ENCODE assay signal across 8 cellular contexts in the genomic region with DNA sequence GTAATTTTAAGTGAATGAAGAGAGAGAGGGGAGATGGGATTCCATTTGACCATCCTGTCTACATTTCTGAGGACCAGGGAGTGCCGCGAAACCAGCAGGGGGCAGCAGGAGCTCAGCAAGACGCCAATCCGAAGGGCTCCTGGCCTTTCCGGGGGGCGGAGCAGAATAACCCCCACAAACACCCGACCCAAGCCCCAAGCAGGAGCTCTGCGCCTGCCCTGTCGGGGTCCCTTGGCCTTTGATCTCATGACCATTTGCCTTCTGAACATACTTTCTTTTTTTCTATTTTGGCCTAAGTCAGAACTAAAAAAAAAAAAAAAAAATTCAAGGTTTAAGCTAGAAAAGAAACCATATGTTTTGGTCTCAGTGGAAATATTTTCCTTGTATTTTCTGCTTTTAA. TPM values are rescaled to one million over a fixed set of nuclear protein-coding genes. Genes with fewer than 3 reads are reported as not detected.
DNase-seq lines count a peak whose midpoint lies in the region; ATAC-seq and TF ChIP-seq lines count a peak whose summit lies in the region.

No MANE protein-coding gene starts in this region.

- CTCF ChIA-PET in T-cell (lab: Charles Lee): interaction anchor here (0.5 to 2.4 kb wide), 77 partner anchors 8 to 1169 kb away, joined by 3 to 27 read pairs (median 5); a partner anchor contains a TSS

- DNase-seq in ELF-1 (ENCODE audit: low read depth, low spot score) (peak; percentile 64), M059J (ENCODE audit: low read depth) (peak; percentile 54), T-cell (peak; percentile 57 to 85 (median 76)), heart left ventricle (peak; percentile 80 to 91 (median 83)), retina (peak; percentile 68)
- DNase-seq in activated naive CD8-positive, alpha-beta T cell treated with anti-CD3 and anti-CD28 coated beads, Interleukin-2, amount 10 ng/mL, durations not matched to agents 7 days and 5 days: peak; percentile 88

- peak; percentile 84 to 93 (median 90) for TF ChIP-seq CTCF in heart left ventricle (IDR thresholded peaks at IDR 0.05)

- intact Hi-C loops in heart left ventricle (cut with DNase I): loop anchor here (1.0 to 10.0 kb wide), 12 partner anchors 44 to 296 kb away; a partner anchor contains a TSS

- no peak overlapping the region for H3K4me3 Mint-ChIP-seq in T-cell
- peak overlapping the region; percentile 39 for H3K4me3 Mint-ChIP-seq in activated naive CD8-positive, alpha-beta T cell treated with anti-CD3 and anti-CD28 coated beads, Interleukin-2, amount 10 ng/mL, durations not matched to agents 7 days and 5 days

- H3K36me3 Mint-ChIP-seq in T-cell: peaks cover 31% of the 10 kb centered on the region
- peaks cover 28% of the 10 kb centered on the region for H3K36me3 Mint-ChIP-seq in activated naive CD8-positive, alpha-beta T cell treated with anti-CD3 and anti-CD28 coated beads, Interleukin-2, amount 10 ng/mL, durations not matched to agents 7 days and 5 days

- H3K27me3 Mint-ChIP-seq in T-cell: no peaks in the 10 kb centered on the region
- H3K27me3 Mint-ChIP-seq in activated naive CD8-positive, alpha-beta T cell treated with anti-CD3 and anti-CD28 coated beads, Interleukin-2, amount 10 ng/mL, durations not matched to agents 7 days and 5 days: no peaks in the 10 kb centered on the region

- peak overlapping the region in 8 of 12 donors; percentile 10 to 50 (median 33) for H3K27ac ChIP-seq in heart left ventricle

- peaks cover 0 to 42% (median 0%) of the 10 kb centered on the region in 9 donors for H3K36me3 ChIP-seq in heart left ventricle

- ATAC-seq in T-cell (replicated peaks in 1 of 4) (peak; percentile 39 to 67 (median 64)), heart left ventricle (peak; percentile 33 to 64 (median 55)), GM19023 (IDR thresholded peaks at IDR 0.05; ENCODE audit: unreplicated experiment) (no peak), HG02623 (IDR thresholded peaks at IDR 0.05; ENCODE audit: unreplicated experiment) (no peak)
- ATAC-seq in activated naive CD8-positive, alpha-beta T cell treated with anti-CD3 and anti-CD28 coated beads, Interleukin-2, amount 10 ng/mL, durations not matched to agents 7 days and 5 days (ENCODE audit: low read depth): peak; percentile 15

- H3K27me3 ChIP-seq in heart left ventricle: no peaks in the 10 kb centered on the region

- 1 to 3% (median 2%) methylated on average over 9 of the region's 9 CpGs for WGBS in heart left ventricle, 4 donors

- H3K9me3 Mint-ChIP-seq in T-cell: no peaks in the 10 kb centered on the region
- H3K9me3 Mint-ChIP-seq in activated naive CD8-positive, alpha-beta T cell treated with anti-CD3 and anti-CD28 coated beads, Interleukin-2, amount 10 ng/mL, durations not matched to agents 7 days and 5 days: no peaks in the 10 kb centered on the region

- H3K4me3 ChIP-seq in heart left ventricle: peak overlapping the region in 5 of 12 donors; percentile 22 to 42 (median 28)

- peak overlapping the region; percentile 74 to 78 for H3K27ac Mint-ChIP-seq in T-cell
- peak overlapping the region; percentile 85 for H3K27ac Mint-ChIP-seq in activated naive CD8-positive, alpha-beta T cell treated with anti-CD3 and anti-CD28 coated beads, Interleukin-2, amount 10 ng/mL, durations not matched to agents 7 days and 5 days

- peaks cover 8 to 16% (median 14%) of the 10 kb centered on the region in 3 donors for H3K4me1 Mint-ChIP-seq in T-cell
- peaks cover 15% of the 10 kb centered on the region for H3K4me1 Mint-ChIP-seq in activated naive CD8-positive, alpha-beta T cell treated with anti-CD3 and anti-CD28 coated beads, Interleukin-2, amount 10 ng/mL, durations not matched to agents 7 days and 5 days

- POLR2A ChIA-PET in T-cell (lab: Charles Lee): interaction anchor here (0.6 to 1.3 kb wide), 12 partner anchors 25 to 405 kb away, joined by 3 to 8 read pairs (median 4); no protein-coding TSS in a partner anchor
- POLR2A ChIA-PET in activated naive CD8-positive, alpha-beta T cell treated with anti-CD3 and anti-CD28 coated beads, Interleukin-2, amount 10 ng/mL, durations not matched to agents 7 days and 5 days (lab: Charles Lee): interaction anchor here (0.6 to 2.0 kb wide), 23 partner anchors 16 to 239 kb away, joined by 3 to 13 read pairs (median 4); a partner anchor contains a TSS

- no peak for TF ChIP-seq POLR2A in heart left ventricle (IDR thresholded peaks at IDR 0.05)

- no peaks in the 10 kb centered on the region for H3K9me3 ChIP-seq in heart left ventricle

- H3K4me1 ChIP-seq in heart left ventricle: peaks cover 0 to 57% (median 25%) of the 10 kb centered on the region in 12 donors

RNA-seq across cellular contexts. Expression of a gene that starts 21.9 kb away (rescaled TPM):
- 0.05 and 0.32 TPM in 2 replicates for total RNA-seq in M059J (2014; rRNA removed; shearing (Covaris generic))
- total RNA-seq in T-cell (under 1 TPM in 1 of 5 donors, not detected in 4; 0.06 TPM), heart left ventricle (10 to 100 TPM in 5 of 9 donors, 1 to 10 TPM in 4; 3.6 to 32.5 (median 11.8) TPM)
- not detected for total RNA-seq in activated naive CD8-positive, alpha-beta T cell treated with anti-CD3 and anti-CD28 coated beads, Interleukin-2, amount 10 ng/mL, durations not matched to agents 7 days and 5 days
- 10 to 100 TPM in 1 of 2 donors, 1 to 10 TPM in 1; 5.0 to 17.5 TPM for polyA plus RNA-seq in heart left ventricle

RNA-seq across cellular contexts. Expression of a gene that starts 26.4 kb away (rescaled TPM):
- total RNA-seq in M059J (2014; rRNA removed; shearing (Covaris generic)): not detected in 2 replicates
- 100 to 1,000 TPM in 2 of 5 donors, 10 to 100 TPM in 3; 60.8 to 165 (median 95.8) TPM for total RNA-seq in T-cell
- 100 to 1,000 TPM; 181 to 189 TPM for total RNA-seq in activated naive CD8-positive, alpha-beta T cell treated with anti-CD3 and anti-CD28 coated beads, Interleukin-2, amount 10 ng/mL, durations not matched to agents 7 days and 5 days
- total RNA-seq in heart left ventricle: 10 to 100 TPM in 2 of 9 donors, 1 to 10 TPM in 6, under 1 TPM in 1; 0.90 to 18.4 (median 2.0) TPM
- 1 to 10 TPM; 1.4 to 1.6 TPM for polyA plus RNA-seq in heart left ventricle

RNA-seq across cellular contexts. Expression of a gene that starts 45.7 kb away (rescaled TPM):
- 17.2 and 26.1 TPM in 2 replicates for total RNA-seq in M059J (2014; rRNA removed; shearing (Covaris generic))
- under 1 TPM in 2 of 5 donors, not detected in 3; 0.09 to 0.20 TPM for total RNA-seq in T-cell
- total RNA-seq in activated naive CD8-positive, alpha-beta T cell treated with anti-CD3 and anti-CD28 coated beads, Interleukin-2, amount 10 ng/mL, durations not matched to agents 7 days and 5 days: under 1 TPM in 1 of 2 experiments, not detected in 1; 0.17 TPM
- 10 to 100 TPM in 6 of 9 donors, 1 to 10 TPM in 3; 2.1 to 16.9 (median 12.7) TPM for total RNA-seq in heart left ventricle
- polyA plus RNA-seq in heart left ventricle: 1 to 10 TPM; 6.4 to 8.6 TPM

RNA-seq across cellular contexts. Expression of a gene that starts 53.8 kb away (rescaled TPM):
- 5.7 and 8.7 TPM in 2 replicates for total RNA-seq in M059J (2014; rRNA removed; shearing (Covaris generic))
- total RNA-seq in T-cell (10 to 100 TPM in 4 of 5 donors, 1 to 10 TPM in 1; 9.8 to 25.2 (median 16.5) TPM), heart left ventricle (1 to 10 TPM; 1.3 to 6.2 (median 3.3) TPM)
- total RNA-seq in activated naive CD8-positive, alpha-beta T cell treated with anti-CD3 and anti-CD28 coated beads, Interleukin-2, amount 10 ng/mL, durations not matched to agents 7 days and 5 days: 10 to 100 TPM; 24.5 to 29.8 TPM
- 1 to 10 TPM; 1.3 to 4.2 TPM for polyA plus RNA-seq in heart left ventricle

Comparison
In these comparisons a context has a peak if more than half of its experiments do, and no peak if none do; other contexts are left out.
1. ATAC-seq: peak in T-cell (4 of 4), activated naive CD8-positive, alpha-beta T cell treated with anti-CD3 and anti-CD28 coated beads, Interleukin-2, amount 10 ng/mL, durations not matched to agents 7 days and 5 days (single experiment) and heart left ventricle (4 of 4); none in GM19023 (single experiment) and HG02623 (single experiment).
2. Peak in every context shown above with its lines, with median percentiles within 50 percentile points of each other: DNase-seq.